In the genomic region with DNA sequence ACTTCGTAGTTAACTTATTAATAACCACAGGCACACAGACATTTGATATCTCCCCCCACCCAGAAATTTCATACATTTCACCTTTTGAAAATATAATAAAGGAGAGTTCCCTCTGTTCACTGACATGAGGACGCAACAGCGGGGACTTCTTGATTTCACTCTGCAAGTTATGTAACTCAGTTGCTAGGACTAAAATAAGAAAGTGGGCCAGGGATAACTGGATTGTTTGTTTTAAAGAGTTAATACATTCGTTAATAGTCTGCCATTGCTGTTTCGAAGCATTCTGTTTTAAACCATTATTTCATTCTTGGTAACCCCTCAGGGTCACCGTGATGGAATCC, we compare ENCODE assay signal across 8 cellular contexts. TPM values are rescaled to one million over a fixed set of nuclear protein-coding genes. Genes with fewer than 3 reads are reported as not detected.
DNase-seq lines count a peak whose midpoint lies in the region; ATAC-seq and TF ChIP-seq lines count a peak whose summit lies in the region.

No MANE protein-coding gene starts in this region.

- no peak overlapping the region for H2BK12ac ChIP-seq in neuronal stem cell (ENCODE audit: low read length)

- no peaks in the 10 kb centered on the region for H3K27me3 Mint-ChIP-seq in nephron (ENCODE audit: low read depth)

- H4K91ac ChIP-seq in neuronal stem cell (ENCODE audit: low read depth, low read length, poor library complexity): no peak overlapping the region

- intact Hi-C loops in colonic mucosa (cut with DNase I): no loop called here

- H2AFZ ChIP-seq in neuronal stem cell (ENCODE audit: low read length): no peak overlapping the region

- H3K4me2 ChIP-seq in BLaER1 (peak overlapping the region; percentile 86), neuronal stem cell (ENCODE audit: insufficient read depth, low read length, poor library complexity, severe bottlenecking) (no peak overlapping the region)

- H3K79me1 ChIP-seq in neuronal stem cell (ENCODE audit: low read depth, low read length): peaks cover 4% of the 10 kb centered on the region

- peaks cover 21% of the 10 kb centered on the region; the same call in 1 of the 2 replicates for H3K36me3 ChIP-seq in BLaER1
- H3K36me3 ChIP-seq in MG63: peaks cover 14% of the 10 kb centered on the region
- no peaks in the 10 kb centered on the region for H3K36me3 ChIP-seq in colonic mucosa
- peaks cover 0 to 11% of the 10 kb centered on the region in 2 donors for H3K36me3 ChIP-seq in neuronal stem cell (replicated peaks in 1 of 2; ENCODE audit: control insufficient read depth in 2 of 2, insufficient read depth in 2 of 2, low read length in 2 of 2)

- DNase-seq in MG63 (no peak), colonic mucosa (no peak), neuronal stem cell (ENCODE audit: low spot score) (no peak)

- WGBS in neuronal stem cell (ENCODE audit: extremely low coverage in 2 of 2, insufficient read length in 2 of 2, insufficient replicate concordance in 1 of 2), 2 donors: no CpG with 5 or more reads among the region's 6 CpGs

- H3K36me3 Mint-ChIP-seq in nephron (ENCODE audit: low read depth): no peaks in the 10 kb centered on the region

- H3K27me3 ChIP-seq in BLaER1 (no peaks in the 10 kb centered on the region), MG63 (no peaks in the 10 kb centered on the region), colonic mucosa (no peaks in the 10 kb centered on the region), neuronal stem cell (ENCODE audit: control insufficient read depth in 3 of 3, insufficient read depth in 3 of 3, low read depth in 1 of 3, low read length in 3 of 3) (no peaks in the 10 kb centered on the region)

- H3K23ac ChIP-seq in neuronal stem cell (ENCODE audit: low read depth, low read length, poor library complexity): no peak overlapping the region

- H3K4me1 ChIP-seq in BLaER1 (peaks cover 25% of the 10 kb centered on the region), colonic mucosa (no peaks in the 10 kb centered on the region), neuronal stem cell (ENCODE audit: control insufficient read depth in 2 of 2, insufficient read depth in 1 of 2, low read depth in 1 of 2, low read length in 2 of 2) (peaks cover 0 to 4% of the 10 kb centered on the region in 2 donors)

- H3K4me3 ChIP-seq in BLaER1: peak overlapping the region; percentile 89
- H3K4me3 ChIP-seq in MG63: peak overlapping the region; percentile 95
- H3K4me3 ChIP-seq in colonic mucosa: peak overlapping the region; percentile 90
- peak overlapping the region in 1 of 2 donors; percentile 82 for H3K4me3 ChIP-seq in neuronal stem cell (ENCODE audit: low read length in 2 of 2)

- H4K8ac ChIP-seq in neuronal stem cell (ENCODE audit: low read depth, low read length): no peak overlapping the region

- no peak overlapping the region for H2BK15ac ChIP-seq in neuronal stem cell (ENCODE audit: low read length)

- H2AK5ac ChIP-seq in neuronal stem cell (ENCODE audit: low read depth, low read length): no peak overlapping the region

- no peak overlapping the region for H3K27ac ChIP-seq in BLaER1
- no peak overlapping the region for H3K27ac ChIP-seq in colonic mucosa
- H3K27ac ChIP-seq in neuronal stem cell (replicated peaks; ENCODE audit: low read length): no peak overlapping the region

- H4K20me1 ChIP-seq in BLaER1: peaks cover 42% of the 10 kb centered on the region; the same call in 1 of the 2 replicates

- no peak overlapping the region for H3K18ac ChIP-seq in neuronal stem cell (ENCODE audit: low read length)

- H3K4me3 Mint-ChIP-seq in nephron: peak overlapping the region; percentile 99 to 100 (median 100)

- no peaks in the 10 kb centered on the region for H3K9me3 Mint-ChIP-seq in nephron

- no peak overlapping the region for H3K4ac ChIP-seq in neuronal stem cell (ENCODE audit: low read length)

- TF ChIP-seq CTCF in colonic mucosa (IDR thresholded peaks at IDR 0.05) (no peak), nephron (IDR thresholded peaks at IDR 0.05; ENCODE audit: unreplicated experiment in 3 of 3) (no peak)

- H3K9ac ChIP-seq in BLaER1 (peak overlapping the region; percentile 92), colonic mucosa (ENCODE audit: low read depth in 2 of 2, low read length in 2 of 2) (peak overlapping the region in 1 of 2 donors; percentile 47), neuronal stem cell (ENCODE audit: low read depth, low read length, poor library complexity) (no peak overlapping the region)

- H3K9me3 ChIP-seq in BLaER1: no peaks in the 10 kb centered on the region
- no peaks in the 10 kb centered on the region for H3K9me3 ChIP-seq in MG63
- no peaks in the 10 kb centered on the region for H3K9me3 ChIP-seq in colonic mucosa
- H3K9me3 ChIP-seq in neuronal stem cell (replicated peaks in 1 of 2; ENCODE audit: control insufficient read depth in 2 of 2, insufficient read depth in 1 of 2, low read depth in 1 of 2, low read length in 2 of 2): no peaks in the 10 kb centered on the region

- H3K14ac ChIP-seq in neuronal stem cell (ENCODE audit: low read length): no peak overlapping the region

- H2BK5ac ChIP-seq in neuronal stem cell (ENCODE audit: low read length): no peak overlapping the region

- H2BK120ac ChIP-seq in neuronal stem cell (ENCODE audit: low read depth, low read length): no peak overlapping the region

- H3K27ac Mint-ChIP-seq in nephron: peak overlapping the region; percentile 97 to 99 (median 99)

- no peak for ATAC-seq in GM21360 (IDR thresholded peaks at IDR 0.05; ENCODE audit: unreplicated experiment)
- ATAC-seq in HG02938 (IDR thresholded peaks at IDR 0.05; ENCODE audit: unreplicated experiment): no peak
- ATAC-seq in HG03342 (IDR thresholded peaks at IDR 0.05; ENCODE audit: unreplicated experiment): no peak

- H3K4me1 Mint-ChIP-seq in nephron: peaks cover 25% of the 10 kb centered on the region

RNA-seq across cellular contexts. Expression of a gene that starts 1.2 kb away (rescaled TPM):
- 32.5 and 114 TPM in 2 replicates for total RNA-seq in MG63 (2014; rRNA removed; shearing (Covaris generic); ENCODE audit: low replicate concordance)
- total RNA-seq in colonic mucosa: 10 to 100 TPM; 18.1 to 27.4 TPM
- polyA plus RNA-seq in neuronal stem cell (2013, experiment 1 of 2): 31.5 TPM
- polyA plus RNA-seq in neuronal stem cell (2013, experiment 2 of 2): 32.5 TPM
